13 cellular contexts compared by ENCODE assay signal in the genomic region with DNA sequence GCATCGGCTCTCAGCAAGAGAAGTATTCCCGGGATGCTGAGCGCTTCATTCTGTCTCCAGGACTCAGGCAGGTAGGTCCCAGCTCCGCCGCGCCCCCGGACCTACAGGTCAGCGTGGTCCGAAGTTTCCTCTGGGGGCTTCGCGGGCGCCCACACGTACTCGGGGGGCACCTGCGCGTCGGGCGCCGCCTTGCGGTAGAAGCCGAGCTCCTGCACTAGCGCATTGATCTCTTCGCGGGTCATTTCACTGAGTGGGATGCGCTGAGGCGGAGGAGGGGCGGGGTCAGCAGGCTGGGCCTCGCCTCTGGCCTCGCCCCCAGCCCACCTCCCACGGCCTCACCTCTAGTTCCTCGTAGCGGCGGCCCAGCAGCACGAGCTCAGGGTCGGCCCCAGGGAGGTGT. TPM values are rescaled to one million over a fixed set of nuclear protein-coding genes. Genes with fewer than 3 reads are reported as not detected.
DNase-seq lines count a peak whose midpoint lies in the region; ATAC-seq and TF ChIP-seq lines count a peak whose summit lies in the region.
"Had no signal": no experiment of that assay in that cellular context is flagged by ENCODE, and none has a peak within 500 bp of the region (broad histone marks: within the 10 kb centered on the region; RNA-seq: fewer than 3 reads in every experiment).

No MANE protein-coding gene starts in this region.

- no peak overlapping the region for H3K9ac ChIP-seq in HUES48 (ENCODE audit: low read depth, low read length)

- DNase-seq in A673 (ENCODE audit: low spot score) (no peak), esophagus muscularis mucosa (ENCODE audit: extremely low spot score) (no peak), nephron progenitor cell (peak; percentile 82), LoVo (ENCODE audit: low spot score) (no peak), foreskin melanocyte (no peak), T-helper 17 cell (no peak)
- DNase-seq: activated CD8-positive, alpha-beta memory T cell treated with anti-CD3 and anti-CD28 coated beads, Interleukin-2, amount 50 U/mL, for 4 hours; C1 segment of cervical spinal cord; NCI-H69 had no signal

- intact Hi-C loops in A673 (cut with micrococcal nuclease; ENCODE audit: unreplicated experiment) (loop anchor here (5.0 kb wide), 2 partner anchors 167 to 187 kb away; a partner anchor contains a TSS), esophagus muscularis mucosa (cut with DNase I) (no loop called here)

- ATAC-seq in GM19397 (IDR thresholded peaks at IDR 0.05; ENCODE audit: unreplicated experiment) = no peak
- ATAC-seq in T-helper 17 cell = no peak

- no peak for TF ChIP-seq EP300 in esophagus muscularis mucosa (IDR thresholded peaks at IDR 0.05)

- H3K27ac ChIP-seq in A673 (ENCODE audit: low read depth, low read length, poor library complexity, severe bottlenecking) = no peak overlapping the region
- H3K27ac ChIP-seq in HUES48 (ENCODE audit: low read depth, low read length) = no peak overlapping the region
- H3K27ac ChIP-seq in esophagus muscularis mucosa (replicated peaks in 1 of 4) = peak overlapping the region; percentile 98 to 99 (median 99)
- H3K27ac ChIP-seq: neutrophil had no signal

- no peak overlapping the region for H3K4me3 ChIP-seq in A673 (ENCODE audit: low read depth, low read length, poor library complexity, severe bottlenecking)
- H3K4me3 ChIP-seq in HUES48 (ENCODE audit: low read depth, low read length) = peak overlapping the region; percentile 17; the same call in 1 of the 2 replicates
- H3K4me3 ChIP-seq in esophagus muscularis mucosa = peak overlapping the region; percentile 90 to 95 (median 91)

- no peaks in the 10 kb centered on the region for H3K9me3 Mint-ChIP-seq in nephron progenitor cell
- H3K9me3 Mint-ChIP-seq: T-helper 1 cell treated with Interleukin-12 subunit alpha and Interleukin-12 subunit beta and Interleukin-4 antibody, amounts not matched to agents 30 μg/mL and 1 μg/mL, for 36 hours had no signal

- no peak for TF ChIP-seq POLR2A in esophagus muscularis mucosa (IDR thresholded peaks at IDR 0.05; ENCODE audit: low read depth)

- H3K27ac Mint-ChIP-seq in nephron progenitor cell = no peak overlapping the region
- H3K27ac Mint-ChIP-seq in T-helper 17 cell = no peak overlapping the region
- H3K27ac Mint-ChIP-seq: T-helper 1 cell treated with Interleukin-12 subunit alpha and Interleukin-12 subunit beta and Interleukin-4 antibody, amounts not matched to agents 30 μg/mL and 1 μg/mL, for 36 hours had no signal

- H3K27me3 Mint-ChIP-seq in nephron progenitor cell (ENCODE audit: low read depth, poor library complexity) = peaks cover 38% of the 10 kb centered on the region
- no peaks in the 10 kb centered on the region for H3K27me3 Mint-ChIP-seq in T-helper 17 cell

- POLR2A ChIA-PET in A673 (lab: Charles Lee; ENCODE audit: low non-redundant PET) = no interaction called here

- H3K4me1 Mint-ChIP-seq in nephron progenitor cell (peaks cover 20% of the 10 kb centered on the region), T-helper 17 cell (peaks cover 16% of the 10 kb centered on the region)

- TF ChIP-seq CTCF in A673 (conservative IDR thresholded peaks at IDR 0.05; ENCODE audit: low read depth, low read length) = peak; percentile 64
- TF ChIP-seq CTCF in esophagus muscularis mucosa (IDR thresholded peaks at IDR 0.05) = peak; percentile 49 to 66 (median 61)
- peak; percentile 72 for TF ChIP-seq CTCF in nephron progenitor cell (IDR thresholded peaks at IDR 0.05)

- no peaks in the 10 kb centered on the region for H3K36me3 ChIP-seq in A673 (ENCODE audit: insufficient read depth, low read length, poor library complexity, severe bottlenecking)
- no peaks in the 10 kb centered on the region for H3K36me3 ChIP-seq in HUES48 (ENCODE audit: control insufficient read depth, insufficient read depth, low read length)
- H3K36me3 ChIP-seq in esophagus muscularis mucosa = peaks cover 14 to 59% (median 41%) of the 10 kb centered on the region in 4 donors

- no TSS peak for BruUV-seq in A673 (replicated peaks; lab: Mats Ljungman, UMichigan)

- H3K9me3 ChIP-seq in A673 (ENCODE audit: low read depth, low read length, poor library complexity, severe bottlenecking) (no peaks in the 10 kb centered on the region), HUES48 (ENCODE audit: control insufficient read depth, insufficient read depth, low read length) (no peaks in the 10 kb centered on the region), esophagus muscularis mucosa (no peaks in the 10 kb centered on the region), T-helper 17 cell (ENCODE audit: control insufficient read depth, low read length, poor library complexity, severe bottlenecking) (no peaks in the 10 kb centered on the region)
- H3K9me3 ChIP-seq: neutrophil had no signal

- WGBS in esophagus muscularis mucosa = 50% methylated on average over 1 of the region's 35 CpGs

- CTCF ChIA-PET in A673 (lab: Charles Lee) = interaction anchor here (0.6 kb wide), 1 partner anchor 170 kb away, joined by 3 read pairs; no protein-coding TSS in a partner anchor

- H3K27me3 ChIP-seq in A673 (replicated peaks; ENCODE audit: insufficient read depth, low read depth, low read length, poor library complexity) = no peaks in the 10 kb centered on the region
- H3K27me3 ChIP-seq in HUES48 (ENCODE audit: control insufficient read depth, insufficient read depth, low read length) = peaks cover 24% of the 10 kb centered on the region
- no peaks in the 10 kb centered on the region for H3K27me3 ChIP-seq in esophagus muscularis mucosa

- H3K36me3 Mint-ChIP-seq in nephron progenitor cell (ENCODE audit: low read depth) (peaks cover 10% of the 10 kb centered on the region), T-helper 17 cell (ENCODE audit: low read depth) (no peaks in the 10 kb centered on the region)

- H3K4me1 ChIP-seq in A673 (ENCODE audit: insufficient read depth, low read length, poor library complexity, severe bottlenecking) = peaks cover 4% of the 10 kb centered on the region
- no peaks in the 10 kb centered on the region for H3K4me1 ChIP-seq in HUES48 (ENCODE audit: control insufficient read depth, insufficient read depth, low read length)
- H3K4me1 ChIP-seq in esophagus muscularis mucosa = peaks cover 56 to 78% (median 76%) of the 10 kb centered on the region in 4 donors

- H3K4me3 Mint-ChIP-seq in nephron progenitor cell (no peak overlapping the region), T-helper 17 cell (no peak overlapping the region)
- H3K4me3 Mint-ChIP-seq: T-helper 1 cell treated with Interleukin-12 subunit alpha and Interleukin-12 subunit beta and Interleukin-4 antibody, amounts not matched to agents 30 μg/mL and 1 μg/mL, for 36 hours had no signal

RNA-seq across cellular contexts. Expression of a gene that starts 2.5 kb away (rescaled TPM):
- total RNA-seq in A673 (2021) = 3.2 and 5.0 TPM in 2 replicates
- 1,000 to 10,000 TPM; 1,118 to 1,733 (median 1,416) TPM for total RNA-seq in esophagus muscularis mucosa
- total RNA-seq in T-helper 17 cell = 10 to 100 TPM; 33.2 to 54.8 TPM

RNA-seq across cellular contexts. Expression of a gene that starts 17.9 kb away (rescaled TPM):
- 4.6 and 4.8 TPM in 2 replicates for total RNA-seq in A673 (2021)
- 1 to 10 TPM; 1.3 to 2.1 (median 1.8) TPM for total RNA-seq in esophagus muscularis mucosa
- total RNA-seq in T-helper 17 cell = under 1 TPM in 1 of 2 donors, not detected in 1; 0.25 TPM

RNA-seq across cellular contexts. Expression of a gene that starts 23.8 kb away (rescaled TPM):
- total RNA-seq in A673 (2021) = 40.0 and 43.7 TPM in 2 replicates
- total RNA-seq in esophagus muscularis mucosa = 1,000 to 10,000 TPM; 1,154 to 1,495 (median 1,416) TPM
- total RNA-seq in T-helper 17 cell = 1 to 10 TPM; 1.8 to 4.9 TPM

RNA-seq across cellular contexts. Expression of a gene that starts 35.4 kb away (rescaled TPM):
- 20.4 and 21.5 TPM in 2 replicates for total RNA-seq in A673 (2021)
- total RNA-seq in esophagus muscularis mucosa = not detected
- total RNA-seq in T-helper 17 cell = not detected

RNA-seq across cellular contexts. Expression of a gene that starts 55.1 kb away (rescaled TPM):
- total RNA-seq in A673 (2021) = 28.2 and 31.8 TPM in 2 replicates
- 10 to 100 TPM; 33.6 to 66.7 (median 55.6) TPM for total RNA-seq in esophagus muscularis mucosa
- total RNA-seq in T-helper 17 cell = 10 to 100 TPM; 10.5 to 11.2 TPM

Comparison
In these comparisons a context has a peak if more than half of its experiments do, and no peak if none do; other contexts are left out.
1. H3K27ac ChIP-seq: peak in esophagus muscularis mucosa (4 of 4); none in A673 (single experiment) and HUES48 (single experiment).
2. RNA of a gene that starts 2.5 kb away (total RNA-seq): 1,118 to 1,733 TPM in esophagus muscularis mucosa; 33.2 to 54.8 TPM in T-helper 17 cell and 3.2 to 5.0 TPM in A673; every median in the first group is over 10 times any median in the second.
3. RNA of a gene that starts 23.8 kb away (total RNA-seq): 1,154 to 1,495 TPM in esophagus muscularis mucosa; 40.0 to 43.7 TPM in A673 and 1.8 to 4.9 TPM in T-helper 17 cell; every median in the first group is over 10 times any median in the second.
4. Peak in every context shown above with its lines, with median percentiles within 50 percentile points of each other: CTCF ChIP-seq.